Comparison of ENCODE assay signal across 17 cellular contexts in genomic region chr5:37803487-37803886, GRCh38. TPM values are rescaled to one million over a fixed set of nuclear protein-coding genes. Genes with fewer than 3 reads are reported as not detected.
DNase-seq lines count a peak whose midpoint lies in the region; ATAC-seq and TF ChIP-seq lines count a peak whose summit lies in the region.
"Had no signal": no experiment of that assay in that cellular context is flagged by ENCODE, and none has a peak within 500 bp of the region (broad histone marks: within the 10 kb centered on the region; RNA-seq: fewer than 3 reads in every experiment).

No MANE protein-coding gene starts in this region.

- peak; percentile 38 for DNase-seq in NCI-H2171 treated with DMSO at 0.1 percent for 48 hours (lab: John Stamatoyannopoulos, UW)
- DNase-seq in NCI-H2171 (lab: John Stamatoyannopoulos, UW), result no peak
- DNase-seq in AG10803 (ENCODE audit: low read depth), result peak; percentile 17
- peak; percentile 20 for DNase-seq in LHCN-M2 (ENCODE audit: low read depth)
- DNase-seq in DMS 273 treated with DMSO at 0.1 percent for 48 hours (lab: John Stamatoyannopoulos, UW), result no peak
- DNase-seq: BE2C; CD4-positive, alpha-beta memory T cell; CD4-positive, CD25-positive, alpha-beta regulatory T cell; CD8-positive, alpha-beta memory T cell; COR-L47; DMS79 treated with DMSO at 0.1 percent for 48 hours; GDM1 had no signal

- ATAC-seq in HG03045 (IDR thresholded peaks at IDR 0.05; ENCODE audit: unreplicated experiment), result no peak
- ATAC-seq: A549, GM12878 had no signal

- TF ChIP-seq CTCF in AG10803 (conservative IDR thresholded peaks at IDR 0.05; ENCODE audit: low read length), result no peak

- no peak overlapping the region for H3K4me3 ChIP-seq in AG10803 (ENCODE audit: low read length)
- H3K4me3 ChIP-seq: A549, BLaER1, GM12878 had no signal

RNA-seq across cellular contexts. Expression of gene GDNF, which starts 36.4 kb away (rescaled TPM):
- total RNA-seq in LHCN-M2 (2014; rRNA removed), result 0.40 and 0.64 TPM in 2 replicates
- 2.1 TPM for polyA plus RNA-seq in LHCN-M2 (2012)
- total RNA-seq: CD4-positive, alpha-beta memory T cell; CD4-positive, CD25-positive, alpha-beta regulatory T cell; CD8-positive, alpha-beta memory T cell; GM12878 had no signal
- polyA plus RNA-seq: CD14-positive monocyte; CD4-positive, alpha-beta memory T cell; CD4-positive, CD25-positive, alpha-beta regulatory T cell; CD8-positive, alpha-beta memory T cell; GM12878 had no signal

Comparison
In these comparisons a context has a peak if more than half of its experiments do, and no peak if none do; other contexts are left out.
1. DNase-seq: peak in NCI-H2171 treated with DMSO at 0.1 percent for 48 hours (single experiment), AG10803 (single experiment) and LHCN-M2 (single experiment); none in NCI-H2171 (single experiment) and DMS 273 treated with DMSO at 0.1 percent for 48 hours (single experiment).